ENCODE assay signal across 8 cellular contexts in the genomic region with DNA sequence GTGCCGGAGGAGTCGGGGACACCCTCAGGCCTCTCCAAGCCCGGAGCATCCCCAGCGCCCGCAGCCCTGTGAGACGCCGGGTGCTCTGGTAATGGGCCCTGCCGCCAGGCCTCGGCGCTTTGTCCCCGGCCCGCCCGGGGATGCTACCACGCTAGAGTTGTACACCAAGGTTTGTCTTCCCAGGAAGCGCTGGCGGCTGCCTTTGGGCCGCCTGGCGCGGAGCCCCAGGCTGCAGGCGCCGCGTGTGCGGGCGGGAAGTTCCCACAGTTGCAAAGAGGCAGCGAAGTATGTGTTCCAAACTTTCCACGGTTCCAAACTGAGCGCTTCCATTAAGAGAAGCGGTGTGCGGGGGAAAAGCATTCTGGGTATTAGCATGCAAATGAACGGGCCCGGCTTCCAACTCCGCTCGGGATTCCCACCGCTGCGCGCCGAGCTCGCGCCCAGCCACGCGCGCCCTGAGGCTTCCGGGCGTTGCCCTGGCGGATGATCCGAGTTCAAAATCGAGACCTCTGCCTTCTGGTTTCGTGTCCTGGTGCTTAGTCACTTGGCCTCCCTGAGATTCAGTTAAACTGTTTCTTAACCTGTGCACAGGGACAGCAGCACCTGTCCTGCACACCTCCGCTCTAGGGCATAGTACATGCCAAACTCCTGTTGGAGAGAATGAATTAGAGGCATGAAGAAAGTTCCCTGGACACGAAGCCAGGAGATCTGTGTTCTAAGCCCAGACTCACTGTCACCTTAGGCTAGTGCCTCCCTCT. TPM values are rescaled to one million over a fixed set of nuclear protein-coding genes. Genes with fewer than 3 reads are reported as not detected.
DNase-seq lines count a peak whose midpoint lies in the region; ATAC-seq and TF ChIP-seq lines count a peak whose summit lies in the region.

No MANE protein-coding gene starts in this region.

- peak overlapping the region; percentile 88 for H3K27ac ChIP-seq in IMR-90 (ENCODE audit: insufficient read depth, low read length)
- H3K27ac ChIP-seq in RWPE1 = peak overlapping the region; percentile 97
- H3K27ac ChIP-seq in subcutaneous abdominal adipose tissue (ENCODE audit: low read depth, low read length) = peak overlapping the region; percentile 67

- peak overlapping the region; percentile 91 to 98 (median 98) for H3K27ac Mint-ChIP-seq in nephron

- 0 out of 2 replicates have a peak overlapping the region, but pooled peaks have one; percentile 24 for H2BK120ac ChIP-seq in IMR-90 (ENCODE audit: low read depth, low read length)

- DNase-seq in DMS153 treated with DMSO at 0.1 percent for 48 hours (lab: John Stamatoyannopoulos, UW; ENCODE audit: unreplicated experiment) (peak; percentile 24), IMR-90 (peak; percentile 62), RWPE1 (ENCODE audit: low spot score) (peak; percentile 35), activated gamma-delta T cell (lab: John Stamatoyannopoulos, UW) (peak; percentile 27), fibroblast of the conjunctiva (ENCODE audit: low read depth) (peak; percentile 22)

- H4K20me1 ChIP-seq in IMR-90 (ENCODE audit: insufficient read depth, low read length) = peaks cover 33% of the 10 kb centered on the region

- peak overlapping the region; percentile 57; the same call in 1 of the 2 replicates for H3K14ac ChIP-seq in IMR-90 (replicated peaks; ENCODE audit: low read depth, low read length)

- H3K4ac ChIP-seq in IMR-90 (ENCODE audit: low read depth, low read length) = peak overlapping the region; percentile 75

- H3K23ac ChIP-seq in IMR-90 (ENCODE audit: low read depth, low read length) = peak overlapping the region; percentile 43

- H3K4me1 ChIP-seq in IMR-90 (ENCODE audit: control insufficient read depth, insufficient read depth, low read length) (peaks cover 27% of the 10 kb centered on the region), subcutaneous abdominal adipose tissue (ENCODE audit: control insufficient read depth in 5 of 5, insufficient read depth in 5 of 5, low read length in 5 of 5) (peaks cover 10 to 47% (median 45%) of the 10 kb centered on the region in 5 donors)

- POLR2A ChIA-PET in IMR-90 (lab: Charles Lee; ENCODE audit: unreplicated experiment) (no interaction called here), RWPE1 (lab: Yijun Ruan, JAX; ENCODE audit: low non-redundant PET) (interaction anchor here (0.8 kb wide), 1 partner anchor 135 kb away, joined by 5 read pairs; no protein-coding TSS in a partner anchor)

- no peak for TF ChIP-seq POLR2A in IMR-90 (IDR thresholded peaks at IDR 0.05; ENCODE audit: low read depth, low read length)

- H3K4me1 Mint-ChIP-seq in nephron = peaks cover 40% of the 10 kb centered on the region

- H3K9ac ChIP-seq in IMR-90 (ENCODE audit: low read depth, low read length) = peak overlapping the region; percentile 77
- H3K9ac ChIP-seq in subcutaneous abdominal adipose tissue (ENCODE audit: low read length in 5 of 5) = peak overlapping the region in 4 of 5 donors; percentile 27 to 71 (median 58)

- H3K36me3 ChIP-seq in IMR-90 (ENCODE audit: control insufficient read depth, insufficient read depth, low read length) (peaks cover 17% of the 10 kb centered on the region), subcutaneous abdominal adipose tissue (ENCODE audit: control insufficient read depth in 5 of 5, insufficient read depth in 5 of 5, low read length in 5 of 5) (peaks cover 0 to 11% (median 8%) of the 10 kb centered on the region in 5 donors)

- H3K4me3 ChIP-seq in IMR-90 (ENCODE audit: insufficient read depth, low read depth, low read length) = peak overlapping the region; percentile 50
- H3K4me3 ChIP-seq in subcutaneous abdominal adipose tissue (ENCODE audit: low read depth in 1 of 5, low read length in 5 of 5) = peak overlapping the region; percentile 64 to 77 (median 73)

- H4K5ac ChIP-seq in IMR-90 (ENCODE audit: low read depth, low read length) = peak overlapping the region; percentile 68

- H2AK5ac ChIP-seq in IMR-90 (ENCODE audit: low read depth, low read length) = peak overlapping the region; percentile 81

- peaks cover 15 to 44% of the 10 kb centered on the region in 2 experiments; a peak in 3 of 4 replicates for H3K79me1 ChIP-seq in IMR-90 (ENCODE audit: low read depth in 1 of 2, low read length in 2 of 2)

- in situ Hi-C loops in IMR-90 (cut with MboI; ENCODE audit: low sequenced_read_pairs) = loop anchor here (5.0 to 10.0 kb wide), 2 partner anchors 50 to 63 kb away; partner anchors contain the start of gene DRG1

- peaks cover 4% of the 10 kb centered on the region for H3K36me3 Mint-ChIP-seq in nephron (ENCODE audit: low read depth)

- H4K8ac ChIP-seq in IMR-90 (ENCODE audit: low read depth in 2 of 2, low read length in 2 of 2) = peak overlapping the region; percentile 92 to 94

- H4K91ac ChIP-seq in IMR-90 (ENCODE audit: insufficient read depth, low read depth, low read length) = peak overlapping the region; percentile 13; the same call in 1 of the 2 replicates

- 6% methylated on average over 37 of the region's 50 CpGs; no CpG with 5 or more reads in 1 of the 2 experiments for WGBS in IMR-90 (ENCODE audit: extremely low coverage in 2 of 2, insufficient read length in 1 of 2), 2 experiments

- peak overlapping the region; percentile 90 for H2AFZ ChIP-seq in IMR-90 (replicated peaks; ENCODE audit: low read length, poor library complexity)

- peaks cover 25% of the 10 kb centered on the region for H3K9me1 ChIP-seq in IMR-90 (ENCODE audit: insufficient read depth, low read length)

- ATAC-seq in IMR-90 (ENCODE audit: low read depth) (peak; percentile 21), GM19328 (IDR thresholded peaks at IDR 0.05; ENCODE audit: unreplicated experiment) (no peak)

- no TSS peak for BruUV-seq in IMR-90 (replicated peaks; lab: Mats Ljungman, UMichigan)

- no peaks in the 10 kb centered on the region for H3K9me3 Mint-ChIP-seq in nephron

- no peaks in the 10 kb centered on the region for H3K27me3 Mint-ChIP-seq in nephron (ENCODE audit: low read depth)

- CTCF ChIA-PET in IMR-90 (lab: Yijun Ruan, JAX) = interaction anchor here (1.2 kb wide), 1 partner anchor 10 kb away, joined by 3 read pairs; no protein-coding TSS in a partner anchor
- CTCF ChIA-PET in RWPE1 (lab: Yijun Ruan, JAX) = no interaction called here

- no peak for TF ChIP-seq RAD21 in IMR-90 (IDR thresholded peaks at IDR 0.05; ENCODE audit: low read length)

- peak overlapping the region; percentile 85 for H3K4me2 ChIP-seq in IMR-90 (ENCODE audit: low read depth, low read length)

- H3K27me3 ChIP-seq in IMR-90 (ENCODE audit: control insufficient read depth, insufficient read depth, low read length) (peaks cover 3% of the 10 kb centered on the region; the same call in 1 of the 2 replicates), subcutaneous abdominal adipose tissue (ENCODE audit: control insufficient read depth in 5 of 5, insufficient read depth in 4 of 5, low read length in 5 of 5) (no peaks in the 10 kb centered on the region)

- H2BK20ac ChIP-seq in IMR-90 (ENCODE audit: low read depth, low read length) = no peak overlapping the region

- peak overlapping the region; percentile 90 to 92 (median 91) for H3K4me3 Mint-ChIP-seq in nephron

- peak overlapping the region; percentile 43; the same call in 1 of the 2 replicates for H3K56ac ChIP-seq in IMR-90 (ENCODE audit: extremely low read depth, insufficient read depth, low read length)

- H2BK5ac ChIP-seq in IMR-90 (ENCODE audit: low read depth, low read length, poor library complexity, severe bottlenecking) = peak overlapping the region; percentile 6

- TF ChIP-seq CTCF in IMR-90 (conservative IDR thresholded peaks at IDR 0.05; ENCODE audit: low read depth, low read length) (no peak), RWPE1 (conservative IDR thresholded peaks at IDR 0.05; ENCODE audit: low read depth) (no peak), nephron (IDR thresholded peaks at IDR 0.05; ENCODE audit: unreplicated experiment in 3 of 3) (no peak)

- no peak overlapping the region for H2BK15ac ChIP-seq in IMR-90 (ENCODE audit: low read depth, low read length)

- no peaks in the 10 kb centered on the region for H3K9me3 ChIP-seq in IMR-90 (ENCODE audit: control insufficient read depth, insufficient read depth, low read length)
- no peaks in the 10 kb centered on the region for H3K9me3 ChIP-seq in subcutaneous abdominal adipose tissue (ENCODE audit: control insufficient read depth in 5 of 5, low read length in 5 of 5)

- peak overlapping the region; percentile 90 for H2AK9ac ChIP-seq in IMR-90 (replicated peaks; ENCODE audit: low read depth, low read length, poor library complexity)

- peak overlapping the region; percentile 53 for H3K18ac ChIP-seq in IMR-90 (ENCODE audit: low read depth, low read length)

- dilution Hi-C loops in IMR-90 (cut with HindIII; ENCODE audit: low sequenced_read_pairs, unreplicated experiment) = no loop called here

- intact Hi-C loops in IMR-90 (cut with micrococcal nuclease) = loop anchor here (5.0 kb wide), 1 partner anchor 285 kb away; no protein-coding TSS in a partner anchor

TF ChIP-seq in IMR-90, 13 proteins besides CTCF, POLR2A, EP300 and RAD21 (continues in another document):
- no peak for TF ChIP-seq RFX5 (IDR thresholded peaks at IDR 0.05; ENCODE audit: low read depth, low read length)
- no peak for TF ChIP-seq SMC3 (IDR thresholded peaks at IDR 0.05; ENCODE audit: low read depth, low read length)
- TF ChIP-seq MAFK (IDR thresholded peaks at IDR 0.05; ENCODE audit: low read depth, low read length) = no peak
- TF ChIP-seq ELK1 (IDR thresholded peaks at IDR 0.05; ENCODE audit: borderline replicate concordance, low read depth, low read length) = no peak
- no peak for TF ChIP-seq BHLHE40 (IDR thresholded peaks at IDR 0.05; ENCODE audit: low read depth, low read length)

RNA-seq across cellular contexts. Expression of gene PATZ1, which starts 1.3 kb away (rescaled TPM):
- 6.4 and 6.5 TPM in 2 replicates for total RNA-seq in IMR-90 (2012; rRNA removed)
- 9.2 and 10.5 TPM in 2 replicates for polyA plus RNA-seq in IMR-90 (2012; rRNA removed)
- 6.3 and 9.1 TPM in 2 replicates for polyA plus RNA-seq in IMR-90 (2012; cell fraction: cytosol; rRNA removed)
- polyA plus RNA-seq in IMR-90 (2012; cell fraction: nucleus; rRNA removed; ENCODE audit: low replicate concordance) = 10.8 and 17.0 TPM in 2 replicates

RNA-seq across cellular contexts. Expression of gene DRG1, which starts 52.0 kb away (rescaled TPM):
- 141 and 156 TPM in 2 replicates for total RNA-seq in IMR-90 (2012; rRNA removed)
- polyA plus RNA-seq in IMR-90 (2012; rRNA removed) = 52.7 and 54.8 TPM in 2 replicates
- polyA plus RNA-seq in IMR-90 (2012; cell fraction: cytosol; rRNA removed) = 19.3 and 25.3 TPM in 2 replicates
- polyA plus RNA-seq in IMR-90 (2012; cell fraction: nucleus; rRNA removed; ENCODE audit: low replicate concordance) = 7.0 and 33.3 TPM in 2 replicates

RNA-seq across cellular contexts. Expression of gene PIK3IP1, which starts 55.1 kb away (rescaled TPM):
- total RNA-seq in IMR-90 (2012; rRNA removed) = 12.9 and 13.3 TPM in 2 replicates
- polyA plus RNA-seq in IMR-90 (2012; rRNA removed) = 16.8 and 17.6 TPM in 2 replicates
- polyA plus RNA-seq in IMR-90 (2012; cell fraction: cytosol; rRNA removed) = 15.1 and 28.9 TPM in 2 replicates
- polyA plus RNA-seq in IMR-90 (2012; cell fraction: nucleus; rRNA removed; ENCODE audit: low replicate concordance) = 18.3 and 21.2 TPM in 2 replicates
